ENCODE assay signal across 19 cellular contexts in the genomic region with DNA sequence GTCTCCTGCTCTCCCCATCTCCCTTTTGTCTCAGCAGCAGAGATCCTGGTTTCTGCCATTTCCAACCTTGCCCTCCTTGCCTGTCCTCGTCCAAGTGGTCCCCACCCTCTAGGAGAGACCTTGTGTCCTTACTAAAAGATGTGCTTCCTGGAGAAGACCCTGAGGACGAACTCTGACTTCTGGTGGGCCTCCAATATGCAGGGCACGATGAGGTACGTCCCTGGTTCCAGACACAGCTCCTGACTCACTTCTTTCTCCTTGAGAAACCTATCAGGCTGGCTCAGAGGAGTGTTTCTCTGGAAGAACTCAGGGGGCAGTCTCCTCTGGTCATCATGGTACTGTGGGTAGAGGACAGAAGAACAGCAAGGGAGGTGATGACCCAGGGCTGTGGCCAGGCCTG.
DNase-seq lines count a peak whose midpoint lies in the region; ATAC-seq and TF ChIP-seq lines count a peak whose summit lies in the region.
"Had no signal": no experiment of that assay in that cellular context is flagged by ENCODE, and none has a peak within 500 bp of the region (broad histone marks: within the 10 kb centered on the region; RNA-seq: fewer than 3 reads in every experiment).

No MANE protein-coding gene starts in this region.

- H3K36me3 Mint-ChIP-seq in stimulated activated effector memory CD8-positive, alpha-beta T cell treated with anti-CD3 and anti-CD28 coated beads, Interleukin-12 subunit alpha, Interleukin-12 subunit beta, amount 100 ng/mL, for 72 hours, result no peaks in the 10 kb centered on the region

- no peak overlapping the region for H3K4me3 Mint-ChIP-seq in stimulated activated effector memory CD8-positive, alpha-beta T cell treated with anti-CD3 and anti-CD28 coated beads, Interleukin-12 subunit alpha, Interleukin-12 subunit beta, amount 100 ng/mL, for 72 hours
- H3K4me3 Mint-ChIP-seq: CD4-positive, alpha-beta memory T cell; GM23338; H9 had no signal

- peak overlapping the region; percentile 83 for H3K27ac ChIP-seq in C4-2B
- H3K27ac ChIP-seq: 22Rv1; BLaER1 treated with 17β-estradiol and CSF1 and Interleukin-3, amounts not matched to agents 10 nM and 100 nM had no signal

- peak; percentile 25 for ATAC-seq in stimulated activated effector memory CD8-positive, alpha-beta T cell treated with anti-CD3 and anti-CD28 coated beads, Interleukin-12 subunit alpha, Interleukin-12 subunit beta, amount 100 ng/mL, for 72 hours
- ATAC-seq in HG02885 (IDR thresholded peaks at IDR 0.05; ENCODE audit: poor library complexity, unreplicated experiment), result no peak
- ATAC-seq: GM23338, HCT116 had no signal

- H3K4me1 Mint-ChIP-seq in stimulated activated effector memory CD8-positive, alpha-beta T cell treated with anti-CD3 and anti-CD28 coated beads, Interleukin-12 subunit alpha, Interleukin-12 subunit beta, amount 100 ng/mL, for 72 hours, result no peaks in the 10 kb centered on the region
- H3K4me1 Mint-ChIP-seq: CD4-positive, alpha-beta memory T cell had no signal

- H3K27ac Mint-ChIP-seq in stimulated activated effector memory CD8-positive, alpha-beta T cell treated with anti-CD3 and anti-CD28 coated beads, Interleukin-12 subunit alpha, Interleukin-12 subunit beta, amount 100 ng/mL, for 72 hours, result no peak overlapping the region
- H3K27ac Mint-ChIP-seq: CD4-positive, alpha-beta memory T cell; GM23338; H9 had no signal

- no peaks in the 10 kb centered on the region for H3K9me3 Mint-ChIP-seq in stimulated activated effector memory CD8-positive, alpha-beta T cell treated with anti-CD3 and anti-CD28 coated beads, Interleukin-12 subunit alpha, Interleukin-12 subunit beta, amount 100 ng/mL, for 72 hours

- DNase-seq in activated CD8-positive, alpha-beta memory T cell treated with anti-CD3 and anti-CD28 coated beads for 24 hours, result peak; percentile 19
- no peak for DNase-seq in activated CD8-positive, alpha-beta memory T cell treated with anti-CD3 and anti-CD28 coated beads, Interleukin-2, amount 50 U/mL, for 4 hours
- DNase-seq in ecto neural progenitor cell (ENCODE audit: low spot score) (peak; percentile 19), Ammon's horn (ENCODE audit: low spot score) (no peak)
- DNase-seq in stimulated activated effector memory CD8-positive, alpha-beta T cell treated with anti-CD3 and anti-CD28 coated beads, Interleukin-12 subunit alpha, Interleukin-12 subunit beta, amount 100 ng/mL, for 72 hours (ENCODE audit: low spot score in 2 of 2), result no peak
- DNase-seq: BE2C; Calu3; CD4-positive, alpha-beta memory T cell; COR-L47; DMS53; DMS79 treated with DMSO at 0.1 percent for 48 hours; GF-D8; H9 had no signal

- no peak for TF ChIP-seq CTCF in C4-2B (conservative IDR thresholded peaks at IDR 0.05)

Comparison
In these comparisons a context has a peak if more than half of its experiments do, and no peak if none do; other contexts are left out.
1. DNase-seq: peak in activated CD8-positive, alpha-beta memory T cell treated with anti-CD3 and anti-CD28 coated beads for 24 hours (single experiment) and ecto neural progenitor cell (single experiment); none in activated CD8-positive, alpha-beta memory T cell treated with anti-CD3 and anti-CD28 coated beads, Interleukin-2, amount 50 U/mL, for 4 hours (single experiment), stimulated activated effector memory CD8-positive, alpha-beta T cell treated with anti-CD3 and anti-CD28 coated beads, Interleukin-12 subunit alpha, Interleukin-12 subunit beta, amount 100 ng/mL, for 72 hours (0 of 2) and Ammon's horn (single experiment).